Comparison of ENCODE assay signal across 26 cellular contexts in the genomic region with DNA sequence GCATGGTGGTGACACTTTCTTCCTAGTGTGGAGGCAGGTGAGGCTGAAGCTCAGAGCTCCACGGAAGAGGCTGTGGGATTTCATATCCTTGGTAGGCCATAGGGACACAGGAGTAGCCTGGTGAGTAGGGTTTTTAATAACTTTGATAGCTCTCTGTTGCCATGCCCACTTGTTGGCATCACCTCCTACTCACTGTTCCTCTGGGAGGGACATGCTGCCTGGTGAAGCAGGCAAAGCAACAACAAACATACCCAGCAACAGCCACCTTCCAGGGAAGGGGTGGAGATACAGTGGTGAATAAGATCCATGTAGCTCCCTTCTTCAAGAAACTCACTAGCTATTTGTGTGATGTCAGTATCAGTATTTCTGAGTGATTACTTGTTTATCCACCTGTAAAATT.
"Had no signal": no experiment of that assay in that cellular context is flagged by ENCODE, and none has a peak within 500 bp of the region (broad histone marks: within the 10 kb centered on the region; RNA-seq: fewer than 3 reads in every experiment).

No MANE protein-coding gene starts in this region.

- ATAC-seq: left lobe of liver; natural killer cell; right lobe of liver; stimulated activated naive B cell treated with anti-CD40 and anti-IgM and Interleukin-4, amounts not matched to agents 10 μg/mL and 1 μg/mL and 100 μg/mL, for 72 hours; stimulated activated naive CD8-positive, alpha-beta T cell treated with anti-CD3 and anti-CD28 coated beads, Interleukin-15, Interleukin-2, amounts not matched to agents 100 U/mL and 50 U/mL, for 24 hours had no signal

- H3K4me1 ChIP-seq: neural progenitor cell, right lobe of liver, stomach, testis, thyroid gland, transverse colon, upper lobe of left lung, vagina had no signal

- H3K9me3 ChIP-seq: neutrophil, ovary, right lobe of liver, stomach, testis, thyroid gland, transverse colon, upper lobe of left lung, vagina had no signal

- H3K4me3 ChIP-seq: lung, neural progenitor cell, ovary, right lobe of liver, smooth muscle cell, stomach, testis, thyroid gland, transverse colon, upper lobe of left lung, vagina had no signal

- H3K27me3 ChIP-seq: neural progenitor cell, neutrophil, ovary, right lobe of liver, stomach, testis, thyroid gland, transverse colon, upper lobe of left lung, vagina had no signal

- H3K27ac ChIP-seq: neural progenitor cell, neutrophil, ovary, right lobe of liver, stomach, testis, thyroid gland, transverse colon, upper lobe of left lung, vagina had no signal

- DNase-seq: hypothalamus; immature natural killer cell; kidney; mesendoderm; naive B cell; natural killer cell; nephron progenitor cell; occipital lobe; ovary; retina; right lobe of liver; stimulated activated CD4-positive, alpha-beta T cell treated with anti-CD3 and anti-CD28 coated beads, Interleukin-1b, Interleukin-23, amount 100 ng/mL, for 48 hours; stimulated activated CD4-positive, alpha-beta T cell treated with anti-CD3 and anti-CD28 coated beads, Interleukin-4, amount 100 ng/mL, for 1 hour; stimulated activated naive B cell treated with anti-CD40 and anti-IgM and Interleukin-4, amounts not matched to agents 10 μg/mL and 1 μg/mL and 100 μg/mL, for 72 hours; stimulated activated naive CD8-positive, alpha-beta T cell treated with anti-CD3 and anti-CD28 coated beads, Interleukin-15, Interleukin-2, amounts not matched to agents 100 U/mL and 50 U/mL, for 24 hours; stomach; testis; thyroid gland; transverse colon; upper lobe of left lung had no signal

- H3K36me3 ChIP-seq: neural progenitor cell, neutrophil, ovary, right lobe of liver, stomach, thyroid gland, transverse colon, upper lobe of left lung, vagina had no signal
